ENCODE assay signal across 15 cellular contexts in genomic region chr10:106609867-106610266, GRCh38.
DNase-seq lines count a peak whose midpoint lies in the region; ATAC-seq, FAIRE-seq and TF ChIP-seq lines count a peak whose summit lies in the region.
"Had no signal": no experiment of that assay in that cellular context is flagged by ENCODE, and none has a peak within 500 bp of the region (broad histone marks: within the 10 kb centered on the region; RNA-seq: fewer than 3 reads in every experiment).

No MANE protein-coding gene starts in this region.

- H3K36me3 Mint-ChIP-seq in neural crest cell (ENCODE audit: low read depth), result peaks cover 6% of the 10 kb centered on the region
- H3K36me3 Mint-ChIP-seq: memory B cell had no signal

- no peak for TF ChIP-seq EP300 in K562 (IDR thresholded peaks at IDR 0.05; ENCODE audit: low read length)
- TF ChIP-seq EP300 in sigmoid colon (IDR thresholded peaks at IDR 0.05), result no peak

- H3K4me3 Mint-ChIP-seq in neural crest cell, result no peak overlapping the region
- H3K4me3 Mint-ChIP-seq: activated T-helper 17 cell treated with anti-CD3 and anti-CD28 coated beads, Interleukin-2, amount 50 U/mL, for 72 hours; memory B cell had no signal

- H3K36me3 ChIP-seq in K562 (ENCODE audit: control insufficient read depth, insufficient read depth, low read length) (no peaks in the 10 kb centered on the region), sigmoid colon (no peaks in the 10 kb centered on the region)
- H3K36me3 ChIP-seq: suprapubic skin had no signal

- intact Hi-C loops in K562 (cut with micrococcal nuclease), result no loop called here
- intact Hi-C loops in sigmoid colon (cut with DNase I), result no loop called here

- TF ChIP-seq CTCF in GM12873 (IDR thresholded peaks at IDR 0.05; ENCODE audit: insufficient read depth, low read depth, low read length, missing control alignments), result peak; percentile 50
- 0 out of 6 replicates have a peak, but pooled peaks of 1 of the 3 experiments have one; percentile 7 for TF ChIP-seq CTCF in K562 (IDR thresholded peaks at IDR 0.05 in 2 of 3, conservative IDR thresholded peaks at IDR 0.05 in 1 of 3; ENCODE audit: insufficient read depth in 2 of 3, low read depth in 1 of 3, low read length in 3 of 3)
- peak; percentile 46 for TF ChIP-seq CTCF in neural crest cell (conservative IDR thresholded peaks at IDR 0.05)
- TF ChIP-seq CTCF in sigmoid colon (IDR thresholded peaks at IDR 0.05), result no peak

- FAIRE-seq in K562 (lab: Jason Lieb, UNC), result no peak
- FAIRE-seq: G401.6, GM19239 had no signal

- CTCF ChIA-PET in K562 (lab: Yijun Ruan, JAX; ENCODE audit: low intra/inter-chr PET ratio), result no interaction called here

- no peaks in the 10 kb centered on the region for H3K27me3 Mint-ChIP-seq in neural crest cell (ENCODE audit: low read depth)
- H3K27me3 Mint-ChIP-seq: memory B cell had no signal

- no peak overlapping the region for H3K9ac ChIP-seq in K562 (ENCODE audit: insufficient read depth in 1 of 2, low read depth in 2 of 2, low read length in 2 of 2)

- WGBS in K562 (ENCODE audit: insufficient coverage, low coverage, missing lambda C conversion rate), result 0% methylated on average over 1 of the region's 3 CpGs
- 51 to 53% methylated on average over 3 of the region's 3 CpGs for WGBS in sigmoid colon, 2 donors

- H3K9me3 Mint-ChIP-seq in neural crest cell, result peaks cover 3% of the 10 kb centered on the region
- H3K9me3 Mint-ChIP-seq: memory B cell had no signal

- H3K4me2 ChIP-seq in K562 (ENCODE audit: insufficient read depth, low read length), result no peak overlapping the region

- H3K27me3 ChIP-seq in K562 (ENCODE audit: control insufficient read depth in 2 of 2, insufficient read depth in 2 of 2, low read length in 2 of 2) (no peaks in the 10 kb centered on the region), sigmoid colon (no peaks in the 10 kb centered on the region)
- H3K27me3 ChIP-seq: suprapubic skin had no signal

- H3K9me3 ChIP-seq in K562 (replicated peaks; ENCODE audit: control insufficient read depth, insufficient read depth, low read depth, low read length) (no peaks in the 10 kb centered on the region), sigmoid colon (no peaks in the 10 kb centered on the region)
- H3K9me3 ChIP-seq: suprapubic skin had no signal

- no peak overlapping the region for H3K27ac ChIP-seq in K562 (ENCODE audit: extremely low read depth, low read depth, low read length)
- no peak overlapping the region for H3K27ac ChIP-seq in sigmoid colon
- H3K27ac ChIP-seq: suprapubic skin had no signal

- no peak overlapping the region for H3K27ac Mint-ChIP-seq in neural crest cell (ENCODE audit: unreplicated experiment)
- H3K27ac Mint-ChIP-seq: activated T-helper 17 cell treated with anti-CD3 and anti-CD28 coated beads, Interleukin-2, amount 50 U/mL, for 72 hours; memory B cell had no signal

- no peaks in the 10 kb centered on the region for H3K79me2 ChIP-seq in K562 (ENCODE audit: control insufficient read depth, insufficient read depth, low read length)

- H3K4me1 ChIP-seq in K562 (replicated peaks in 1 of 2; ENCODE audit: control insufficient read depth in 2 of 2, insufficient read depth in 2 of 2, low read length in 2 of 2) (no peaks in the 10 kb centered on the region), sigmoid colon (no peaks in the 10 kb centered on the region)
- H3K4me1 ChIP-seq: suprapubic skin had no signal

- no peaks in the 10 kb centered on the region for H4K20me1 ChIP-seq in K562 (replicated peaks; ENCODE audit: control insufficient read depth, insufficient read depth, low read length)

- BruUV-seq in K562 (replicated peaks; lab: Mats Ljungman, UMichigan), result no TSS peak

- H3K9me1 ChIP-seq in K562 (ENCODE audit: control insufficient read depth, insufficient read depth, low read length), result no peaks in the 10 kb centered on the region

- no peak overlapping the region for H2AFZ ChIP-seq in K562 (ENCODE audit: low read depth, low read length)

- POLR2A ChIA-PET in K562 (lab: Yijun Ruan, JAX), result no interaction called here

- H3K4me1 Mint-ChIP-seq in neural crest cell, result no peaks in the 10 kb centered on the region
- H3K4me1 Mint-ChIP-seq: activated T-helper 17 cell treated with anti-CD3 and anti-CD28 coated beads, Interleukin-2, amount 50 U/mL, for 72 hours; memory B cell had no signal

- TF ChIP-seq POLR2A in K562 (conservative IDR thresholded peaks at IDR 0.05), result no peak
- no peak for TF ChIP-seq POLR2A in sigmoid colon (IDR thresholded peaks at IDR 0.05)

- in situ Hi-C loops in K562 (cut with MboI), result no loop called here

- DNase-seq in K562 (ENCODE audit: extremely low read depth in 1 of 4, low spot score in 3 of 4) (peak; percentile 1 to 13 (median 6)), neural crest cell (ENCODE audit: low read depth, low spot score) (no peak), sigmoid colon (no peak), NK-92 (lab: John Stamatoyannopoulos, UW; ENCODE audit: unreplicated experiment) (no peak)
- DNase-seq: activated CD4-positive, CD25-positive, alpha-beta regulatory T cell; NCI-H2029; RPMI8226 had no signal

- H3K4me3 ChIP-seq in K562, result no peak overlapping the region
- H3K4me3 ChIP-seq in sigmoid colon, result no peak overlapping the region
- H3K4me3 ChIP-seq: suprapubic skin had no signal

- ATAC-seq in HG03159 (IDR thresholded peaks at IDR 0.05; ENCODE audit: unreplicated experiment) (peak; percentile 67), K562 (no peak), HG03469 (IDR thresholded peaks at IDR 0.05; ENCODE audit: unreplicated experiment) (no peak)
- ATAC-seq: activated T-helper 17 cell treated with anti-CD3 and anti-CD28 coated beads, Interleukin-2, amount 50 U/mL, for 72 hours had no signal

- no peak for TF ChIP-seq RAD21 in K562 (CRISPR knock-in tag; conservative IDR thresholded peaks at IDR 0.05 in 1 of 2, IDR thresholded peaks at IDR 0.05 in 1 of 2)

TF ChIP-seq in K562, 482 proteins besides CTCF, POLR2A, EP300 and RAD21 (continues in another document):
- TF ChIP-seq KLF6 (CRISPR knock-in tag; IDR thresholded peaks at IDR 0.05; ENCODE audit: borderline replicate concordance), result no peak
- no peak for TF ChIP-seq NKRF (IDR thresholded peaks at IDR 0.05; ENCODE audit: borderline replicate concordance)
- TF ChIP-seq STAT5A (IDR thresholded peaks at IDR 0.05; ENCODE audit: borderline replicate concordance, low read length), result no peak
- TF ChIP-seq ZNF224 (CRISPR knock-in tag; IDR thresholded peaks at IDR 0.05), result no peak
- no peak for TF ChIP-seq ZNF655 (CRISPR knock-in tag; IDR thresholded peaks at IDR 0.05)
- TF ChIP-seq ETS2 (tag; IDR thresholded peaks at IDR 0.05; ENCODE audit: borderline replicate concordance, poor library complexity, severe bottlenecking), result no peak
- no peak for TF ChIP-seq E2F8 (IDR thresholded peaks at IDR 0.05; ENCODE audit: low read depth, partially characterized antibody)
- TF ChIP-seq NFIX (CRISPR knock-in tag; IDR thresholded peaks at IDR 0.05; ENCODE audit: low read depth), result no peak

Comparison
In these comparisons a context has a peak if more than half of its experiments do, and no peak if none do; other contexts are left out.
1. CTCF ChIP-seq: peak in GM12873 (single experiment) and neural crest cell (single experiment); none in sigmoid colon (0 of 4).
2. DNase-seq: peak in K562 (4 of 4); none in neural crest cell (single experiment), sigmoid colon (single experiment) and NK-92 (single experiment).